8 cellular contexts compared by ENCODE assay signal in the genomic region with DNA sequence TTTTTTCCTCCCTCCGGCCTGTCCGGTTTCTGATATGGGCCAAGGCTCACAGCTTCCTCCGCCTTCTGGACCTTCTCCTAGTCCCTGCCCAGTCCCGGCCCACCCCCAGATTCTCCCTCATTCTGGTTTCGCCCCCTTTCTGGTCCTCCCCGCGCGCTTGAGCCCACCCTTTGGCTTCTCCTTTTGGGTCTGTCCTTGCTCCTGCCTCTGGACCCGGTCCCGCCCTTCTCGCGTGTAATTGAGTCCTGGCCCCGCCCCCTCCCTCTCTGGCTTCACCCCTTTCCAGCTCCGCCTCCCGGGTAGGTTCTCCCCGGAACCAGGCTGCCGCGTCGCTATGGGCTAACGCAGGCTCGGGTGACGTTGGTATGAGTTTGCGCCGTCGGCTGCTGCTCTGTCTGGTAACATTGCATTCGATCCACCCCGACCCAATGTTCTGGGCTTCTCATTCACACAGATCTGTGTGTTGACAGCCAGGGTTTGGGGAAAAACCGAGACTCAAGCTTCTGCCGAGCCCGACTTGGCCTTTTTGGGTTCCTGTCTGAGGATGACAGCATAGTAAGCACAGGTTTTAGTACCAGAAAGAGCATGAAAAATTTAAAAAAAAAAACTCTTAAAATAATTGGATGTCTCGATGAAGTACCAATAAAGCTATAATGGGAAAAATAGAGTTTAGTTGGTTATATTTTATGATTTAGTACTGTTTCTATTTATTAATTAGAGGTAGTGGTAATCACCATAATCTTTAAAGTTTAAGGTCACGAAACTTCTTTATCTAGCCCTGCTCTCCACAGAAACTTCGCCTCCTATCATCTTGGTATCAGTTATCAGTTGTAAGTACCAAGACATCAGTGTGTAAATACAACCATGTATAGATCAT. TPM values are rescaled to one million over a fixed set of nuclear protein-coding genes. Genes with fewer than 3 reads are reported as not detected.
DNase-seq lines count a peak whose midpoint lies in the region; ATAC-seq and TF ChIP-seq lines count a peak whose summit lies in the region.

No MANE protein-coding gene starts in this region.

- H3K27me3 ChIP-seq in GM23338 (ENCODE audit: insufficient read depth) = no peaks in the 10 kb centered on the region

- peaks cover 5% of the 10 kb centered on the region for H3K9me3 Mint-ChIP-seq in GM23338
- H3K9me3 Mint-ChIP-seq in activated T-helper 2 cell treated with anti-CD3 and anti-CD28 coated beads, Interferon-gamma antibody, Interleukin-2, Interleukin-4, amounts not matched to agents 10 μg/mL and 5 μg/mL and 100 μg/mL, durations not matched to agents 14 hours and 24 hours and 36 hours = no peaks in the 10 kb centered on the region
- H3K9me3 Mint-ChIP-seq in nephron = no peaks in the 10 kb centered on the region
- H3K9me3 Mint-ChIP-seq in stimulated activated naive CD8-positive, alpha-beta T cell treated with anti-CD3 and anti-CD28 coated beads, Interleukin-15, Interleukin-2, amounts not matched to agents 100 ng/mL and 50 ng/mL, for 24 hours = peaks cover 8% of the 10 kb centered on the region

- no peaks in the 10 kb centered on the region for H4K20me1 ChIP-seq in GM23338 (replicated peaks; ENCODE audit: insufficient read depth)

- TF ChIP-seq CTCF in GM23338 (conservative IDR thresholded peaks at IDR 0.05; ENCODE audit: low read depth in 2 of 2) (no peak), LNCaP clone FGC (IDR thresholded peaks at IDR 0.05; ENCODE audit: control insufficient read depth, extremely low read depth, insufficient read depth) (no peak), nephron (IDR thresholded peaks at IDR 0.05; ENCODE audit: unreplicated experiment in 3 of 3) (no peak)

- ATAC-seq in GM23338 = peak; percentile 47

- H3K4me2 ChIP-seq in GM23338 = peak overlapping the region; percentile 81

- no peaks in the 10 kb centered on the region for H3K36me3 ChIP-seq in GM23338 (ENCODE audit: insufficient read depth)

- peaks cover 8% of the 10 kb centered on the region; the same call in 1 of the 2 replicates for H3F3A ChIP-seq in GM23338 (replicated peaks; ENCODE audit: low read depth)

- peak overlapping the region; percentile 89 for H3K4me3 Mint-ChIP-seq in GM23338
- H3K4me3 Mint-ChIP-seq in activated T-helper 2 cell treated with anti-CD3 and anti-CD28 coated beads, Interferon-gamma antibody, Interleukin-2, Interleukin-4, amounts not matched to agents 10 μg/mL and 5 μg/mL and 100 μg/mL, durations not matched to agents 14 hours and 24 hours and 36 hours (ENCODE audit: low read depth) = peak overlapping the region; percentile 84
- H3K4me3 Mint-ChIP-seq in nephron = peak overlapping the region; percentile 86 to 93 (median 89)
- H3K4me3 Mint-ChIP-seq in stimulated activated naive CD8-positive, alpha-beta T cell treated with anti-CD3 and anti-CD28 coated beads, Interleukin-15, Interleukin-2, amounts not matched to agents 100 ng/mL and 50 ng/mL, for 24 hours = peak overlapping the region; percentile 89

- intact Hi-C loops in activated T-helper 2 cell treated with anti-CD3 and anti-CD28 coated beads, Interferon-gamma antibody, Interleukin-2, Interleukin-4, amounts not matched to agents 10 μg/mL and 5 μg/mL and 100 μg/mL, durations not matched to agents 14 hours and 24 hours and 36 hours (cut with micrococcal nuclease) = loop anchor here (2.0 to 5.0 kb wide), 4 partner anchors 15 to 1289 kb away; partner anchors contain the start of genes DCUN1D3, EEF2K, LYRM1 and UQCRC2

- H3K4me3 ChIP-seq in GM23338 = peak overlapping the region; percentile 61
- peak overlapping the region; percentile 62 for H3K4me3 ChIP-seq in LNCaP clone FGC (ENCODE audit: low read depth, low read length)

- H3K36me3 Mint-ChIP-seq in GM23338 (ENCODE audit: low read depth) = peaks cover 3% of the 10 kb centered on the region; the same call in 2 of the 3 replicates
- H3K36me3 Mint-ChIP-seq in activated T-helper 2 cell treated with anti-CD3 and anti-CD28 coated beads, Interferon-gamma antibody, Interleukin-2, Interleukin-4, amounts not matched to agents 10 μg/mL and 5 μg/mL and 100 μg/mL, durations not matched to agents 14 hours and 24 hours and 36 hours (ENCODE audit: low read depth) = no peaks in the 10 kb centered on the region
- H3K36me3 Mint-ChIP-seq in nephron (ENCODE audit: low read depth) = no peaks in the 10 kb centered on the region
- H3K36me3 Mint-ChIP-seq in stimulated activated naive CD8-positive, alpha-beta T cell treated with anti-CD3 and anti-CD28 coated beads, Interleukin-15, Interleukin-2, amounts not matched to agents 100 ng/mL and 50 ng/mL, for 24 hours (ENCODE audit: low read depth) = peaks cover 4% of the 10 kb centered on the region

- H3K4me1 ChIP-seq in GM23338 (ENCODE audit: insufficient read depth) = peaks cover 26% of the 10 kb centered on the region

- H3K27me3 Mint-ChIP-seq in GM23338 (ENCODE audit: insufficient read depth, low read depth, poor library complexity) (peaks cover 23% of the 10 kb centered on the region), nephron (ENCODE audit: low read depth) (peaks cover 8% of the 10 kb centered on the region)
- H3K27me3 Mint-ChIP-seq in activated T-helper 2 cell treated with anti-CD3 and anti-CD28 coated beads, Interferon-gamma antibody, Interleukin-2, Interleukin-4, amounts not matched to agents 10 μg/mL and 5 μg/mL and 100 μg/mL, durations not matched to agents 14 hours and 24 hours and 36 hours (ENCODE audit: low read depth) = no peaks in the 10 kb centered on the region
- H3K27me3 Mint-ChIP-seq in stimulated activated naive CD8-positive, alpha-beta T cell treated with anti-CD3 and anti-CD28 coated beads, Interleukin-15, Interleukin-2, amounts not matched to agents 100 ng/mL and 50 ng/mL, for 24 hours = peaks cover 3% of the 10 kb centered on the region

- H2AFZ ChIP-seq in GM23338 = peak overlapping the region; percentile 52; the same call in 1 of the 2 replicates

- H3K9me2 ChIP-seq in GM23338 (ENCODE audit: insufficient read depth) = 0 out of 2 replicates have a peak, but pooled peaks cover 6% of the 10 kb centered on the region

- peaks cover 33% of the 10 kb centered on the region for H3K4me1 Mint-ChIP-seq in GM23338
- peaks cover 55% of the 10 kb centered on the region for H3K4me1 Mint-ChIP-seq in activated T-helper 2 cell treated with anti-CD3 and anti-CD28 coated beads, Interferon-gamma antibody, Interleukin-2, Interleukin-4, amounts not matched to agents 10 μg/mL and 5 μg/mL and 100 μg/mL, durations not matched to agents 14 hours and 24 hours and 36 hours (ENCODE audit: low read depth)
- H3K4me1 Mint-ChIP-seq in nephron = peaks cover 32% of the 10 kb centered on the region
- peaks cover 76% of the 10 kb centered on the region for H3K4me1 Mint-ChIP-seq in stimulated activated naive CD8-positive, alpha-beta T cell treated with anti-CD3 and anti-CD28 coated beads, Interleukin-15, Interleukin-2, amounts not matched to agents 100 ng/mL and 50 ng/mL, for 24 hours (ENCODE audit: low read depth)

- H3K27ac Mint-ChIP-seq in GM23338 (peak overlapping the region; percentile 98), nephron (peak overlapping the region; percentile 72 to 99 (median 98))
- H3K27ac Mint-ChIP-seq in activated T-helper 2 cell treated with anti-CD3 and anti-CD28 coated beads, Interferon-gamma antibody, Interleukin-2, Interleukin-4, amounts not matched to agents 10 μg/mL and 5 μg/mL and 100 μg/mL, durations not matched to agents 14 hours and 24 hours and 36 hours = peak overlapping the region; percentile 99
- H3K27ac Mint-ChIP-seq in stimulated activated naive CD8-positive, alpha-beta T cell treated with anti-CD3 and anti-CD28 coated beads, Interleukin-15, Interleukin-2, amounts not matched to agents 100 ng/mL and 50 ng/mL, for 24 hours = peak overlapping the region; percentile 100

- no peaks in the 10 kb centered on the region for H3K79me2 ChIP-seq in GM23338 (replicated peaks; ENCODE audit: insufficient read depth)

- peak overlapping the region; percentile 90 for H3K27ac ChIP-seq in GM23338 (ENCODE audit: low read depth)

- DNase-seq in DMS53 (lab: John Stamatoyannopoulos, UW) (peak; percentile 97), GM23338 (ENCODE audit: low spot score) (peak; percentile 99), LNCaP clone FGC (ENCODE audit: low read depth) (peak; percentile 88), RPMI8226 (peak; percentile 100), fibroblast of peridontal ligament (ENCODE audit: extremely low read depth) (peak; percentile 98)
- peak; percentile 94 for DNase-seq in activated T-helper 2 cell treated with anti-CD3 and anti-CD28 coated beads, Interferon-gamma antibody, Interleukin-2, Interleukin-4, amounts not matched to agents 10 μg/mL and 5 μg/mL and 100 μg/mL, durations not matched to agents 14 hours and 24 hours and 36 hours (ENCODE audit: low spot score)

TF ChIP-seq in GM23338, 12 proteins besides CTCF, POLR2A, EP300 and RAD21 (continues in another document):
- TF ChIP-seq POLR2AphosphoS5 (IDR thresholded peaks at IDR 0.05; ENCODE audit: low read depth) = peak; percentile 67
- no peak for TF ChIP-seq JUNB (IDR thresholded peaks at IDR 0.05; ENCODE audit: unreplicated experiment)
- TF ChIP-seq EZH2 (IDR thresholded peaks at IDR 0.05; ENCODE audit: low read depth, unreplicated experiment) = no peak
- TF ChIP-seq CREB1 (CRISPR knock-in tag; IDR thresholded peaks at IDR 0.05; ENCODE audit: low read depth) = peak; percentile 73
- TF ChIP-seq NANOG (IDR thresholded peaks at IDR 0.05; ENCODE audit: borderline replicate concordance) = no peak
- no peak for TF ChIP-seq ZNF114 (CRISPR knock-in tag; IDR thresholded peaks at IDR 0.05)

RNA-seq across cellular contexts. Expression of gene EEF2K, which starts 14.8 kb away (rescaled TPM):
- 23.9 and 26.8 TPM in 2 replicates for total RNA-seq in GM23338 (2014; rRNA removed; shearing (Covaris generic))
- 5.4 and 5.7 TPM in 2 replicates for polyA plus RNA-seq in GM23338 (2016; fragmentation: Nextera tagmentation; extraction: Ambion mirVana)
- total RNA-seq in activated T-helper 2 cell treated with anti-CD3 and anti-CD28 coated beads, Interferon-gamma antibody, Interleukin-2, Interleukin-4, amounts not matched to agents 10 μg/mL and 5 μg/mL and 100 μg/mL, durations not matched to agents 14 hours and 24 hours and 36 hours = 40.4 and 41.0 TPM in 2 replicates

RNA-seq across cellular contexts. Expression of gene SDR42E2, which starts 29.0 kb away (rescaled TPM):
- 0.08 TPM in 1 of 2 replicates, not detected in the other for total RNA-seq in GM23338 (2014; rRNA removed; shearing (Covaris generic))
- 0.15 and 0.26 TPM in 2 replicates for polyA plus RNA-seq in GM23338 (2016; fragmentation: Nextera tagmentation; extraction: Ambion mirVana)
- total RNA-seq in activated T-helper 2 cell treated with anti-CD3 and anti-CD28 coated beads, Interferon-gamma antibody, Interleukin-2, Interleukin-4, amounts not matched to agents 10 μg/mL and 5 μg/mL and 100 μg/mL, durations not matched to agents 14 hours and 24 hours and 36 hours = 0.09 TPM in 1 of 2 replicates, not detected in the other

Comparison
In these comparisons a context has a peak if more than half of its experiments do, and no peak if none do; other contexts are left out.
1. Peak in every context shown above with its lines: DNase-seq, ATAC-seq, H3K4me3 ChIP-seq and H3K27ac ChIP-seq.